ENCODE assay signal across 9 cellular contexts in the genomic region with DNA sequence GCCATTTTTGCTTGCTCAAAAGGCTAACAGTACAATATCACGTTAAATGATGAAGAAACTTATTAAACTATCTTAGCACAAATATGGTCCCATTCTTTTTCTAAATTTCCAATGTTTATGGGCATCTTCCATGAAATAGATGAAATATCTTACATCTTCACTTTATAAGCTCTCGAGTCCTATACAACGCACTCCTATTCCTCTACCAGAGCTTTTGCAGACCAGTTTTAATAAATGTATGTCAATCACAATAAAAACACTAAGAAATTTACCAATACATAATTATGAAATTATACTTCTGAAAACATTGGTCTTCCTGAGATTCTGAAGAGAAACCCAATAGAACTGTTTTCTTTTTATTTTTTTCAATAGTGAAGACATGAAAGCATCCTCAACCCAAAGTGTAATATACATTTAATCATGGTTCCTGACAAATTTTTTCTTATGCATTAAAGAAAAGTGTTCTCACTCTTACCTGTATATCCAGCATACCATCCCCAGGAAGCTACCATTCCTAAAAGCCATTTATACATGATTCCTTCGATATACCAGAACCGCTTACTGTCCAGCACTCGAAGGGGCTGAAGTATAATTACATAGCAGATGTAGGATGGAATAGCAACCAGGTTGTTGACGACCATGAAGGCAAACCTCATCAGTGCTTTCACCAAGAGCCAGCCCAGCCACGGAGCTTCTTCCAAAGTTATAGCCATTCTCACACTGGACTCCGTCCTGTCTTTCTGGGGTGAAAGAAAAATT. TPM values are rescaled to one million over a fixed set of nuclear protein-coding genes. Genes with fewer than 3 reads are reported as not detected.
A peak's percentile ranks its signal among the peaks of the same experiment; 100 is the strongest.
DNase-seq lines count a peak whose midpoint lies in the region; ATAC-seq and TF ChIP-seq lines count a peak whose summit lies in the region.
"Had no signal": no experiment of that assay in that cellular context is flagged by ENCODE, and none has a peak within 500 bp of the region (broad histone marks: within the 10 kb centered on the region; RNA-seq: fewer than 3 reads in every experiment).

No MANE protein-coding gene starts in this region.

- H3K36me3 Mint-ChIP-seq in MCF 10A (ENCODE audit: insufficient read depth, unreplicated experiment) = peaks cover 10% of the 10 kb centered on the region

- H3K4me3 ChIP-seq in HUES64 (ENCODE audit: low read length) (peak overlapping the region; percentile 58), muscle layer of duodenum (ENCODE audit: low read depth in 1 of 2, low read length in 2 of 2) (peak overlapping the region; percentile 78 to 87)

- POLR2A ChIA-PET in MCF 10A (lab: Yijun Ruan, JAX) = interaction anchor here (0.5 to 8.3 kb wide), 26 partner anchors 9 to 250 kb away, joined by 3 to 77 read pairs (median 4); partner anchors contain the start of genes DTL, INTS7 and SLC30A1

- H3K4me3 Mint-ChIP-seq in MCF 10A (ENCODE audit: unreplicated experiment) = peak overlapping the region; percentile 95

- DNase-seq in AG08396 (ENCODE audit: low spot score) (peak; percentile 9), MCF 10A (ENCODE audit: unreplicated experiment) (peak; percentile 18), COLO668 (lab: John Stamatoyannopoulos, UW; ENCODE audit: unreplicated experiment) (no peak), SHP77 treated with DMSO at 0.1 percent for 48 hours (lab: John Stamatoyannopoulos, UW) (no peak)
- DNase-seq: T-helper 9 cell had no signal

- intact Hi-C loops in MCF 10A (cut with micrococcal nuclease) = no loop called here

- 63% methylated on average over 9 of the region's 9 CpGs for WGBS in HUES64

- H3K36me3 ChIP-seq in HUES64 (ENCODE audit: insufficient read depth, low read length) (no peaks in the 10 kb centered on the region), muscle layer of duodenum (ENCODE audit: control insufficient read depth in 1 of 2, insufficient read depth in 2 of 2, low read length in 2 of 2) (no peaks in the 10 kb centered on the region)

- no peaks in the 10 kb centered on the region for H3K27me3 Mint-ChIP-seq in MCF 10A (ENCODE audit: insufficient read depth, unreplicated experiment)

- no peaks in the 10 kb centered on the region for H3K9me3 Mint-ChIP-seq in MCF 10A (ENCODE audit: unreplicated experiment)

- H3K27ac ChIP-seq in HUES64 (ENCODE audit: low read depth, low read length) (no peak overlapping the region), muscle layer of duodenum (ENCODE audit: low read length) (no peak overlapping the region)

- ATAC-seq in GM21515 (IDR thresholded peaks at IDR 0.05; ENCODE audit: unreplicated experiment) (no peak), GM18861 (IDR thresholded peaks at IDR 0.05; ENCODE audit: unreplicated experiment) (no peak)

- CTCF ChIA-PET in MCF 10A (lab: Yijun Ruan, JAX) = interaction anchor here (0.6 to 20.1 kb wide), 22 partner anchors 8 to 499 kb away, joined by 3 to 286 read pairs (median 4); partner anchors contain the start of genes DTL and INTS7

- TF ChIP-seq CTCF in MCF 10A (IDR thresholded peaks at IDR 0.05; ENCODE audit: unreplicated experiment) = no peak

- H3K4me1 Mint-ChIP-seq in MCF 10A (ENCODE audit: insufficient read depth, unreplicated experiment) = peaks cover 33% of the 10 kb centered on the region

- BruUV-seq in MCF 10A (replicated peaks; lab: Mats Ljungman, UMichigan) = TSS peak; percentile 31

- H3K9me3 ChIP-seq in HUES64 (ENCODE audit: insufficient read depth, low read depth, low read length) (no peaks in the 10 kb centered on the region), muscle layer of duodenum (ENCODE audit: control insufficient read depth in 1 of 2, low read length in 2 of 2) (no peaks in the 10 kb centered on the region)

- H3K27me3 ChIP-seq in HUES64 (ENCODE audit: insufficient read depth, low read length) = peaks cover 29% of the 10 kb centered on the region
- no peaks in the 10 kb centered on the region for H3K27me3 ChIP-seq in muscle layer of duodenum (ENCODE audit: low read depth, low read length)

- peak overlapping the region; percentile 92 for H3K27ac Mint-ChIP-seq in MCF 10A (ENCODE audit: low read depth, unreplicated experiment)

- H3K9ac ChIP-seq in HUES64 (ENCODE audit: low read depth, low read length) = no peak overlapping the region

- no peaks in the 10 kb centered on the region for H3K4me1 ChIP-seq in HUES64 (ENCODE audit: insufficient read depth, low read length)
- peaks cover 0 to 19% of the 10 kb centered on the region in 2 donors for H3K4me1 ChIP-seq in muscle layer of duodenum (ENCODE audit: control insufficient read depth in 1 of 2, insufficient read depth in 2 of 2, low read length in 2 of 2)

RNA-seq across cellular contexts. Expression of gene LPGAT1, which starts 1.8 kb away (rescaled TPM):
- polyA plus RNA-seq in HUES64 (2013, experiment 1 of 2) = 3.9 TPM
- 5.2 TPM for polyA plus RNA-seq in HUES64 (2013, experiment 2 of 2)
- 76.2 and 82.4 TPM in 2 replicates for total RNA-seq in MCF 10A (2022)

Comparison
In these comparisons a context has a peak if more than half of its experiments do, and no peak if none do; other contexts are left out.
1. DNase-seq: peak in AG08396 (single experiment) and MCF 10A (single experiment); none in COLO668 (single experiment) and SHP77 treated with DMSO at 0.1 percent for 48 hours (single experiment).